In genomic region chr10:114333441-114333840, GRCh38 we compare ENCODE assay signal across 7 cellular contexts.
DNase-seq lines count a peak whose midpoint lies in the region; ATAC-seq and TF ChIP-seq lines count a peak whose summit lies in the region.
"Not testable (repeated sequence)": the region's sequence is repeated elsewhere in the genome, so short reads cannot be mapped to it uniquely, and the experiment has no call there.

No MANE protein-coding gene starts in this region.

- H3K27ac Mint-ChIP-seq in nephron progenitor cell: peak overlapping the region; percentile 96

- H3K27me3 ChIP-seq in Loucy (ENCODE audit: insufficient read depth, low read length, poor library complexity, severe bottlenecking); ascending aorta; heart right ventricle; rectal smooth muscle tissue (ENCODE audit: control insufficient read depth, insufficient read depth, low read length); thoracic aorta (replicated peaks; ENCODE audit: insufficient read depth); uterus: not testable (repeated sequence)

- H3K27me3 Mint-ChIP-seq in nephron progenitor cell (ENCODE audit: low read depth, poor library complexity): not testable (repeated sequence)

- intact Hi-C loops in ascending aorta (cut with DNase I) (loop anchor here (2.0 kb wide), 2 partner anchors 29 to 71 kb away; partner anchors contain the start of gene AFAP1L2), heart right ventricle (cut with DNase I) (loop anchor here in 2 of 10 donors (5.0 kb wide), 1 partner anchor 69 kb away; the partner anchor contains the start of gene AFAP1L2 (in 2 of the 2))
- intact Hi-C loops in uterus (cut with DNase I; ENCODE audit: low total_unique reads): not testable (repeated sequence)

- TF ChIP-seq CTCF in Loucy (conservative IDR thresholded peaks at IDR 0.05; ENCODE audit: low read length); ascending aorta (IDR thresholded peaks at IDR 0.05); heart right ventricle (IDR thresholded peaks at IDR 0.05); nephron progenitor cell (IDR thresholded peaks at IDR 0.05); thoracic aorta (IDR thresholded peaks at IDR 0.05); uterus (IDR thresholded peaks at IDR 0.05): not testable (repeated sequence)

- H3K36me3 ChIP-seq in Loucy (ENCODE audit: insufficient read depth, low read length); ascending aorta; heart right ventricle; rectal smooth muscle tissue (ENCODE audit: control insufficient read depth, insufficient read depth, low read length); thoracic aorta; uterus: not testable (repeated sequence)

- H2AFZ ChIP-seq in Loucy (ENCODE audit: low read length): peak overlapping the region; percentile 44

- H4K20me1 ChIP-seq in Loucy (ENCODE audit: insufficient read depth, low read length, poor library complexity, severe bottlenecking): not testable (repeated sequence)

- H3K79me2 ChIP-seq in Loucy (ENCODE audit: insufficient read depth, low read length): not testable (repeated sequence)

- not testable (repeated sequence) for H3K9ac ChIP-seq in Loucy (ENCODE audit: low read depth, low read length, poor library complexity, severe bottlenecking); rectal smooth muscle tissue (ENCODE audit: low read length)

- H3K4me1 Mint-ChIP-seq in nephron progenitor cell: peaks cover 81% of the 10 kb centered on the region

- peak overlapping the region; percentile 73 to 86 for H3K27ac ChIP-seq in ascending aorta
- H3K27ac ChIP-seq in heart right ventricle: peak overlapping the region in 6 of 10 donors; percentile 29 to 66 (median 46)
- peak overlapping the region; percentile 40 for H3K27ac ChIP-seq in rectal smooth muscle tissue (ENCODE audit: low read depth, low read length)
- H3K27ac ChIP-seq in thoracic aorta: peak overlapping the region; percentile 62 to 80
- H3K27ac ChIP-seq in uterus: peak overlapping the region; percentile 68 to 73

- not testable (repeated sequence) for H3K4me3 Mint-ChIP-seq in nephron progenitor cell

- not testable (repeated sequence) for H3K4me2 ChIP-seq in Loucy (ENCODE audit: low read depth, low read length, poor library complexity, severe bottlenecking)

- DNase-seq in ascending aorta (ENCODE audit: low spot score in 2 of 2); heart right ventricle; nephron progenitor cell; thoracic aorta (ENCODE audit: low spot score); uterus: not testable (repeated sequence)

- not testable (repeated sequence) for H3F3A ChIP-seq in Loucy (ENCODE audit: low read depth)

- H3K9me2 ChIP-seq in Loucy (replicated peaks; ENCODE audit: low read depth, low read length): not testable (repeated sequence)

- whole genome bisulfite sequencing in heart right ventricle, 2 donors: 85 to 90% methylated on average over 5 of the region's 5 CpGs

- not testable (repeated sequence) for H3K36me3 Mint-ChIP-seq in nephron progenitor cell (ENCODE audit: low read depth)

- peaks cover 68% of the 10 kb centered on the region for H3K4me1 ChIP-seq in Loucy (ENCODE audit: insufficient read depth, low read length, poor library complexity, severe bottlenecking)
- peaks cover 8 to 33% of the 10 kb centered on the region in 2 donors for H3K4me1 ChIP-seq in ascending aorta
- H3K4me1 ChIP-seq in heart right ventricle: peaks cover 13 to 46% (median 26%) of the 10 kb centered on the region in 9 donors
- peaks cover 17% of the 10 kb centered on the region for H3K4me1 ChIP-seq in rectal smooth muscle tissue (ENCODE audit: control insufficient read depth, insufficient read depth, low read length)
- H3K4me1 ChIP-seq in thoracic aorta (ENCODE audit: control insufficient read depth in 1 of 2, low read depth in 2 of 2): peaks cover 9 to 45% of the 10 kb centered on the region in 2 donors
- H3K4me1 ChIP-seq in uterus: peaks cover 0 to 17% of the 10 kb centered on the region in 2 donors

- not testable (repeated sequence) for H3K9me3 ChIP-seq in Loucy (ENCODE audit: insufficient read depth, low read depth, low read length); ascending aorta; heart right ventricle; thoracic aorta; uterus

- not testable (repeated sequence) for H3K4me3 ChIP-seq in Loucy (ENCODE audit: low read length, poor library complexity, severe bottlenecking); heart right ventricle; rectal smooth muscle tissue (ENCODE audit: low read length); thoracic aorta; uterus
- peak overlapping the region in 1 of 2 donors; percentile 4 for H3K4me3 ChIP-seq in ascending aorta

- ATAC-seq in heart right ventricle; thoracic aorta (ENCODE audit: insufficient number of reproducible peaks, low FRiP score, low read depth): not testable (repeated sequence)

- not testable (repeated sequence) for H3K9me3 Mint-ChIP-seq in nephron progenitor cell

- TF ChIP-seq POLR2A in uterus (IDR thresholded peaks at IDR 0.05): not testable (repeated sequence)
